ENCODE assay signal across 8 cellular contexts in genomic region chr11:118872403-118872821, GRCh38. TPM values are rescaled to one million over a fixed set of nuclear protein-coding genes. Genes with fewer than 3 reads are reported as not detected.
DNase-seq lines count a peak whose midpoint lies in the region; ATAC-seq, FAIRE-seq and TF ChIP-seq lines count a peak whose summit lies in the region.

No MANE protein-coding gene starts in this region.

- TF ChIP-seq CTCF in MM.1S (IDR thresholded peaks at IDR 0.05; ENCODE audit: low read length) (no peak), osteoblast (IDR thresholded peaks at IDR 0.05; ENCODE audit: extremely low read depth, low read depth, low read length) (no peak)

- no peaks in the 10 kb centered on the region for H3K27me3 Mint-ChIP-seq in activated T-helper 1 cell treated with anti-CD3 and anti-CD28 coated beads, Interleukin-12 subunit alpha, Interleukin-12 subunit beta, Interleukin-2, Interleukin-4 antibody, amounts not matched to agents 30 ng/mL and 10 ng/mL and 1 ng/mL, durations not matched to agents 14 hours and 24 hours and 36 hours (ENCODE audit: insufficient read depth)

- no peaks in the 10 kb centered on the region for H3K9me2 ChIP-seq in MM.1S (replicated peaks; ENCODE audit: insufficient read depth, low read length)

- peak; percentile 90 for FAIRE-seq in GM12892 (lab: Jason Lieb, UNC)

- H3K27me3 ChIP-seq in MM.1S (replicated peaks; ENCODE audit: insufficient read depth, low read length) (no peaks in the 10 kb centered on the region), osteoblast (ENCODE audit: insufficient read depth, low read length) (no peaks in the 10 kb centered on the region)

- H4K20me1 ChIP-seq in MM.1S (ENCODE audit: insufficient read depth, low read length), result no peaks in the 10 kb centered on the region
- H4K20me1 ChIP-seq in osteoblast (ENCODE audit: insufficient read depth, low read length), result no peaks in the 10 kb centered on the region

- H3F3A ChIP-seq in MM.1S (ENCODE audit: insufficient read depth, low read length), result peaks cover 45% of the 10 kb centered on the region

- no peaks in the 10 kb centered on the region for H3K9me3 Mint-ChIP-seq in activated T-helper 1 cell treated with anti-CD3 and anti-CD28 coated beads, Interleukin-12 subunit alpha, Interleukin-12 subunit beta, Interleukin-2, Interleukin-4 antibody, amounts not matched to agents 30 ng/mL and 10 ng/mL and 1 ng/mL, durations not matched to agents 14 hours and 24 hours and 36 hours

- peaks cover 68% of the 10 kb centered on the region for H3K4me1 Mint-ChIP-seq in activated T-helper 1 cell treated with anti-CD3 and anti-CD28 coated beads, Interleukin-12 subunit alpha, Interleukin-12 subunit beta, Interleukin-2, Interleukin-4 antibody, amounts not matched to agents 30 ng/mL and 10 ng/mL and 1 ng/mL, durations not matched to agents 14 hours and 24 hours and 36 hours (ENCODE audit: low read depth)

- peak overlapping the region; percentile 61 for H3K9ac ChIP-seq in MM.1S (ENCODE audit: low read length)

- H3K36me3 ChIP-seq in MM.1S (replicated peaks; ENCODE audit: insufficient read depth, low read length) (no peaks in the 10 kb centered on the region), osteoblast (ENCODE audit: insufficient read depth, low read length) (no peaks in the 10 kb centered on the region)

- peak overlapping the region; percentile 2 for H3K27ac Mint-ChIP-seq in activated T-helper 1 cell treated with anti-CD3 and anti-CD28 coated beads, Interleukin-12 subunit alpha, Interleukin-12 subunit beta, Interleukin-2, Interleukin-4 antibody, amounts not matched to agents 30 ng/mL and 10 ng/mL and 1 ng/mL, durations not matched to agents 14 hours and 24 hours and 36 hours

- H3K4me3 ChIP-seq in MM.1S (ENCODE audit: low read length), result peak overlapping the region; percentile 13; the same call in 1 of the 2 replicates
- H3K4me3 ChIP-seq in osteoblast (ENCODE audit: insufficient read depth, low read length), result no peak overlapping the region

- no peak overlapping the region for H3K4me3 Mint-ChIP-seq in activated T-helper 1 cell treated with anti-CD3 and anti-CD28 coated beads, Interleukin-12 subunit alpha, Interleukin-12 subunit beta, Interleukin-2, Interleukin-4 antibody, amounts not matched to agents 30 ng/mL and 10 ng/mL and 1 ng/mL, durations not matched to agents 14 hours and 24 hours and 36 hours

- H3K36me3 Mint-ChIP-seq in activated T-helper 1 cell treated with anti-CD3 and anti-CD28 coated beads, Interleukin-12 subunit alpha, Interleukin-12 subunit beta, Interleukin-2, Interleukin-4 antibody, amounts not matched to agents 30 ng/mL and 10 ng/mL and 1 ng/mL, durations not matched to agents 14 hours and 24 hours and 36 hours (ENCODE audit: low read depth), result peaks cover 2% of the 10 kb centered on the region

- no peaks in the 10 kb centered on the region for H3K9me3 ChIP-seq in MM.1S (replicated peaks; ENCODE audit: insufficient read depth, low read length)
- H3K9me3 ChIP-seq in osteoblast (ENCODE audit: low read depth, low read length), result no peaks in the 10 kb centered on the region

- H2AFZ ChIP-seq in MM.1S (ENCODE audit: low read length) (peak overlapping the region; percentile 30; the same call in 1 of the 2 replicates), osteoblast (ENCODE audit: low read length) (no peak overlapping the region)

- no peak for TF ChIP-seq POLR2A in GM12892 (IDR thresholded peaks at IDR 0.05; ENCODE audit: low read depth, low read length)

- peak overlapping the region; percentile 92 for H3K27ac ChIP-seq in MM.1S (ENCODE audit: low read length)
- no peak overlapping the region for H3K27ac ChIP-seq in osteoblast (ENCODE audit: low read depth, low read length)

- DNase-seq in GM12892 (ENCODE audit: insufficient read length) (peak; percentile 65), MM.1S (peak; percentile 99), osteoblast (ENCODE audit: insufficient read length, low spot score, missing footprints) (peak; percentile 14), NCI-H510A (lab: John Stamatoyannopoulos, UW) (no peak), GF-D8 (lab: John Stamatoyannopoulos, UW) (no peak)
- DNase-seq in activated T-helper 1 cell treated with anti-CD3 and anti-CD28 coated beads, Interleukin-12 subunit alpha, Interleukin-12 subunit beta, Interleukin-2, Interleukin-4 antibody, amounts not matched to agents 30 ng/mL and 10 ng/mL and 1 ng/mL, durations not matched to agents 14 hours and 24 hours and 36 hours (ENCODE audit: low spot score), result peak; percentile 34

- H3K79me2 ChIP-seq in MM.1S (ENCODE audit: low read length) (no peaks in the 10 kb centered on the region), osteoblast (ENCODE audit: insufficient read depth, low read length) (no peaks in the 10 kb centered on the region)

- ATAC-seq in HG02840 (IDR thresholded peaks at IDR 0.05; ENCODE audit: low FRiP score, unreplicated experiment), result no peak
- no peak for ATAC-seq in esophagus mucosa

- H3K4me2 ChIP-seq in MM.1S (ENCODE audit: low read depth, low read length) (peak overlapping the region; percentile 71), osteoblast (ENCODE audit: insufficient read depth, low read length) (no peak overlapping the region)

- intact Hi-C loops in activated T-helper 1 cell treated with anti-CD3 and anti-CD28 coated beads, Interleukin-12 subunit alpha, Interleukin-12 subunit beta, Interleukin-2, Interleukin-4 antibody, amounts not matched to agents 30 ng/mL and 10 ng/mL and 1 ng/mL, durations not matched to agents 14 hours and 24 hours and 36 hours (cut with micrococcal nuclease), result no loop called here

- peaks cover 31% of the 10 kb centered on the region for H3K4me1 ChIP-seq in MM.1S (ENCODE audit: low read length)
- peaks cover 12% of the 10 kb centered on the region for H3K4me1 ChIP-seq in osteoblast (ENCODE audit: insufficient read depth, low read length)

RNA-seq across cellular contexts. Expression of gene CXCR5, which starts 11.3 kb away (rescaled TPM):
- polyA plus RNA-seq in GM12892 (2012; ENCODE audit: missing spikeins), result 2.1 TPM
- 5.1 and 5.5 TPM in 2 replicates for total RNA-seq in activated T-helper 1 cell treated with anti-CD3 and anti-CD28 coated beads, Interleukin-12 subunit alpha, Interleukin-12 subunit beta, Interleukin-2, Interleukin-4 antibody, amounts not matched to agents 30 ng/mL and 10 ng/mL and 1 ng/mL, durations not matched to agents 14 hours and 24 hours and 36 hours
- total RNA-seq in osteoblast (not detected in 2 replicates), esophagus mucosa (0.20 TPM)

RNA-seq across cellular contexts. Expression of gene BCL9L, which starts 53.3 kb away (rescaled TPM):
- polyA plus RNA-seq in GM12892 (2012; ENCODE audit: missing spikeins), result 3.1 TPM
- 27.3 and 32.4 TPM in 2 replicates for total RNA-seq in activated T-helper 1 cell treated with anti-CD3 and anti-CD28 coated beads, Interleukin-12 subunit alpha, Interleukin-12 subunit beta, Interleukin-2, Interleukin-4 antibody, amounts not matched to agents 30 ng/mL and 10 ng/mL and 1 ng/mL, durations not matched to agents 14 hours and 24 hours and 36 hours
- total RNA-seq in osteoblast, result 27.9 and 28.3 TPM in 2 replicates
- total RNA-seq in esophagus mucosa, result 44.6 TPM

Comparison
In these comparisons a context has a peak if more than half of its experiments do, and no peak if none do; other contexts are left out.
1. DNase-seq: peak in GM12892 (single experiment), MM.1S (single experiment), activated T-helper 1 cell treated with anti-CD3 and anti-CD28 coated beads, Interleukin-12 subunit alpha, Interleukin-12 subunit beta, Interleukin-2, Interleukin-4 antibody, amounts not matched to agents 30 ng/mL and 10 ng/mL and 1 ng/mL, durations not matched to agents 14 hours and 24 hours and 36 hours (single experiment) and osteoblast (single experiment); none in NCI-H510A (single experiment) and GF-D8 (single experiment).